16 cellular contexts compared by ENCODE assay signal in genomic region chr16:3147046-3147756, GRCh38. TPM values are rescaled to one million over a fixed set of nuclear protein-coding genes. Genes with fewer than 3 reads are reported as not detected.
A peak's percentile ranks its signal among the peaks of the same experiment; 100 is the strongest.
DNase-seq lines count a peak whose midpoint lies in the region; ATAC-seq and TF ChIP-seq lines count a peak whose summit lies in the region.
"Had no signal": no experiment of that assay in that cellular context is flagged by ENCODE, and none has a peak within 500 bp of the region (broad histone marks: within the 10 kb centered on the region; RNA-seq: fewer than 3 reads in every experiment).

No MANE protein-coding gene starts in this region.

- ATAC-seq in Right ventricle myocardium inferior: no peak
- ATAC-seq in lower lobe of right lung: no peak
- ATAC-seq in HG02973 (IDR thresholded peaks at IDR 0.05; ENCODE audit: unreplicated experiment): no peak
- ATAC-seq in GM21515 (IDR thresholded peaks at IDR 0.05; ENCODE audit: unreplicated experiment): no peak
- ATAC-seq: HCT116 had no signal

- TF ChIP-seq CTCF in left ventricle myocardium inferior (IDR thresholded peaks at IDR 0.05; ENCODE audit: borderline replicate concordance): no peak
- TF ChIP-seq CTCF in lower lobe of right lung (IDR thresholded peaks at IDR 0.05): no peak

- peaks cover 22% of the 10 kb centered on the region for H3K4me1 Mint-ChIP-seq in dendritic cell treated with granulocyte-macrophage colony-stimulating factor and Interleukin-4, amounts not matched to agents 40 ng/mL and 50 ng/mL, for 4 days (ENCODE audit: low read depth)

- H3K27ac Mint-ChIP-seq in dendritic cell treated with granulocyte-macrophage colony-stimulating factor and Interleukin-4, amounts not matched to agents 40 ng/mL and 50 ng/mL, for 4 days: peak overlapping the region; percentile 47
- H3K27ac Mint-ChIP-seq: CD14-positive monocyte had no signal

- H3K4me3 ChIP-seq in left ventricle myocardium inferior (no peak overlapping the region), lower lobe of right lung (no peak overlapping the region)

- H3K36me3 Mint-ChIP-seq in dendritic cell treated with granulocyte-macrophage colony-stimulating factor and Interleukin-4, amounts not matched to agents 40 ng/mL and 50 ng/mL, for 4 days (ENCODE audit: low read depth): peaks cover 19% of the 10 kb centered on the region

- H3K4me1 ChIP-seq in left ventricle myocardium inferior: peaks cover 62% of the 10 kb centered on the region
- H3K4me1 ChIP-seq in lower lobe of right lung: peaks cover 19% of the 10 kb centered on the region
- H3K4me1 ChIP-seq: Caco-2 had no signal

- H3K27me3 Mint-ChIP-seq in dendritic cell treated with granulocyte-macrophage colony-stimulating factor and Interleukin-4, amounts not matched to agents 40 ng/mL and 50 ng/mL, for 4 days: peaks cover 24% of the 10 kb centered on the region

- H3K36me3 ChIP-seq in left ventricle myocardium inferior (peaks cover 7% of the 10 kb centered on the region), lower lobe of right lung (peaks cover 7% of the 10 kb centered on the region)

- intact Hi-C loops in Right ventricle myocardium inferior (cut with DNase I): no loop called here
- intact Hi-C loops in left ventricle myocardium inferior (cut with micrococcal nuclease): no loop called here
- intact Hi-C loops in dendritic cell treated with granulocyte-macrophage colony-stimulating factor and Interleukin-4, amounts not matched to agents 40 ng/mL and 50 ng/mL, for 4 days (cut with micrococcal nuclease): no loop called here
- intact Hi-C loops in lower lobe of right lung (cut with DNase I): no loop called here
- intact Hi-C loops in posterior vena cava (cut with DNase I): no loop called here

- peak; percentile 37 for DNase-seq in Right ventricle myocardium inferior (ENCODE audit: missing footprints)
- DNase-seq in left ventricle myocardium inferior: no peak
- peak; percentile 42 for DNase-seq in lower lobe of right lung
- peak; percentile 79 for DNase-seq in posterior vena cava (ENCODE audit: low spot score)
- DNase-seq in activated effector memory CD4-positive, alpha-beta T cell treated with anti-CD3 and anti-CD28 coated beads, Interleukin-2, amount 50 U/mL, for 16 hours: no peak
- DNase-seq: Caco-2; CD8-positive, alpha-beta memory T cell; DND-41; GDM1 had no signal

- no peaks in the 10 kb centered on the region for H3K9me3 Mint-ChIP-seq in dendritic cell treated with granulocyte-macrophage colony-stimulating factor and Interleukin-4, amounts not matched to agents 40 ng/mL and 50 ng/mL, for 4 days

- H3K4me3 Mint-ChIP-seq in dendritic cell treated with granulocyte-macrophage colony-stimulating factor and Interleukin-4, amounts not matched to agents 40 ng/mL and 50 ng/mL, for 4 days: no peak overlapping the region
- H3K4me3 Mint-ChIP-seq: CD14-positive monocyte had no signal

- H3K9me3 ChIP-seq in left ventricle myocardium inferior (replicated peaks) (no peaks in the 10 kb centered on the region), lower lobe of right lung (no peaks in the 10 kb centered on the region)
- H3K9me3 ChIP-seq: Caco-2 had no signal

- H3K27me3 ChIP-seq in left ventricle myocardium inferior (ENCODE audit: low read depth): no peaks in the 10 kb centered on the region
- no peaks in the 10 kb centered on the region for H3K27me3 ChIP-seq in lower lobe of right lung (ENCODE audit: low read depth)

- H3K27ac ChIP-seq in left ventricle myocardium inferior (replicated peaks) (no peak overlapping the region), lower lobe of right lung (no peak overlapping the region)
- H3K27ac ChIP-seq: 22Rv1 had no signal

RNA-seq across cellular contexts. Expression of gene ZNF213, which starts 12.4 kb away (rescaled TPM):
- 6.2 TPM for total RNA-seq in Right ventricle myocardium inferior
- 6.2 TPM for total RNA-seq in left ventricle myocardium inferior
- total RNA-seq in lower lobe of right lung: 10.2 TPM
- total RNA-seq in posterior vena cava: 10 to 100 TPM in 1 of 2 donors, 1 to 10 TPM in 1; 8.3 to 10.2 TPM

RNA-seq across cellular contexts. Expression of gene ZNF205, which starts 34.8 kb away (rescaled TPM):
- total RNA-seq in Right ventricle myocardium inferior (7.4 TPM), left ventricle myocardium inferior (8.0 TPM), lower lobe of right lung (11.9 TPM), posterior vena cava (1 to 10 TPM; 7.6 to 8.3 TPM)

RNA-seq across cellular contexts. Expression of gene OR1F1, which starts 40.8 kb away (rescaled TPM):
- not detected for total RNA-seq in Right ventricle myocardium inferior
- not detected for total RNA-seq in left ventricle myocardium inferior
- total RNA-seq in lower lobe of right lung: not detected
- not detected for total RNA-seq in posterior vena cava
- total RNA-seq: A673; Caco-2; CD8-positive, alpha-beta memory T cell had no signal

RNA-seq across cellular contexts. Expression of gene ZSCAN10, which starts 48.1 kb away (rescaled TPM):
- total RNA-seq in Right ventricle myocardium inferior (not detected), left ventricle myocardium inferior (not detected), lower lobe of right lung (not detected), posterior vena cava (not detected)
- total RNA-seq: A673, Caco-2 had no signal

Comparison
In these comparisons a context has a peak if more than half of its experiments do, and no peak if none do; other contexts are left out.
1. DNase-seq: peak in Right ventricle myocardium inferior (single experiment), lower lobe of right lung (single experiment) and posterior vena cava (single experiment); none in left ventricle myocardium inferior (single experiment) and activated effector memory CD4-positive, alpha-beta T cell treated with anti-CD3 and anti-CD28 coated beads, Interleukin-2, amount 50 U/mL, for 16 hours (single experiment).